10 cellular contexts compared by ENCODE assay signal in genomic region chr11:118606844-118607228, GRCh38. TPM values are rescaled to one million over a fixed set of nuclear protein-coding genes. Genes with fewer than 3 reads are reported as not detected.
DNase-seq lines count a peak whose midpoint lies in the region; ATAC-seq and TF ChIP-seq lines count a peak whose summit lies in the region.
"Had no signal": no experiment of that assay in that cellular context is flagged by ENCODE, and none has a peak within 500 bp of the region (broad histone marks: within the 10 kb centered on the region; RNA-seq: fewer than 3 reads in every experiment).

No MANE protein-coding gene starts in this region.

- peaks cover 21 to 45% of the 10 kb centered on the region in 2 donors for H3K4me1 ChIP-seq in muscle layer of duodenum (ENCODE audit: control insufficient read depth in 1 of 2, insufficient read depth in 2 of 2, low read length in 2 of 2)
- no peaks in the 10 kb centered on the region for H3K4me1 ChIP-seq in foreskin keratinocyte

- H3K9me3 Mint-ChIP-seq in activated CD4-positive, alpha-beta T cell treated with anti-CD3 and anti-CD28 coated beads, Interleukin-2, amount 10 ng/mL, durations not matched to agents 7 days and 5 days: no peaks in the 10 kb centered on the region
- H3K9me3 Mint-ChIP-seq in central memory CD8-positive, alpha-beta T cell: no peaks in the 10 kb centered on the region

- no peaks in the 10 kb centered on the region for H3K9me3 ChIP-seq in muscle layer of duodenum (ENCODE audit: control insufficient read depth in 1 of 2, low read length in 2 of 2)

- TF ChIP-seq CTCF in foreskin keratinocyte (conservative IDR thresholded peaks at IDR 0.05): no peak

- ATAC-seq in central memory CD8-positive, alpha-beta T cell (replicated peaks; ENCODE audit: extremely low read depth, poor library complexity, severe bottlenecking): no peak
- ATAC-seq in foreskin keratinocyte (no peak), HG03095 (IDR thresholded peaks at IDR 0.05; ENCODE audit: unreplicated experiment) (no peak)

- no peak overlapping the region for H3K4me3 ChIP-seq in muscle layer of duodenum (ENCODE audit: low read depth in 1 of 2, low read length in 2 of 2)

- CTCF ChIA-PET in activated CD4-positive, alpha-beta T cell treated with anti-CD3 and anti-CD28 coated beads, Interleukin-2, amount 10 ng/mL, durations not matched to agents 7 days and 5 days (lab: Charles Lee): interaction anchor here (1.1 to 1.5 kb wide), 5 partner anchors 14 to 88 kb away, joined by 3 to 5 read pairs (median 4); no protein-coding TSS in a partner anchor

- H3K4me1 Mint-ChIP-seq in activated CD4-positive, alpha-beta T cell treated with anti-CD3 and anti-CD28 coated beads, Interleukin-2, amount 10 ng/mL, durations not matched to agents 7 days and 5 days: peaks cover 24% of the 10 kb centered on the region
- peaks cover 31% of the 10 kb centered on the region for H3K4me1 Mint-ChIP-seq in central memory CD8-positive, alpha-beta T cell

- POLR2A ChIA-PET in activated CD4-positive, alpha-beta T cell treated with anti-CD3 and anti-CD28 coated beads, Interleukin-2, amount 10 ng/mL, durations not matched to agents 7 days and 5 days (lab: Charles Lee): interaction anchor here (0.6 to 0.7 kb wide), 2 partner anchors 8 to 383 kb away, joined by 4 to 7 read pairs; no protein-coding TSS in a partner anchor

- H3K27ac Mint-ChIP-seq in activated CD4-positive, alpha-beta T cell treated with anti-CD3 and anti-CD28 coated beads, Interleukin-2, amount 10 ng/mL, durations not matched to agents 7 days and 5 days: no peak overlapping the region
- peak overlapping the region; percentile 71 for H3K27ac Mint-ChIP-seq in central memory CD8-positive, alpha-beta T cell (ENCODE audit: low read depth)

- H3K27me3 Mint-ChIP-seq in activated CD4-positive, alpha-beta T cell treated with anti-CD3 and anti-CD28 coated beads, Interleukin-2, amount 10 ng/mL, durations not matched to agents 7 days and 5 days: peaks cover 32% of the 10 kb centered on the region
- H3K27me3 Mint-ChIP-seq in central memory CD8-positive, alpha-beta T cell: no peaks in the 10 kb centered on the region

- peak overlapping the region; percentile 35 for H3K4me3 Mint-ChIP-seq in activated CD4-positive, alpha-beta T cell treated with anti-CD3 and anti-CD28 coated beads, Interleukin-2, amount 10 ng/mL, durations not matched to agents 7 days and 5 days
- peak overlapping the region; percentile 72 for H3K4me3 Mint-ChIP-seq in central memory CD8-positive, alpha-beta T cell

- no peak for DNase-seq in activated CD4-positive, alpha-beta T cell treated with anti-CD3 and anti-CD28 coated beads, Interleukin-2, amount 10 ng/mL, durations not matched to agents 7 days and 5 days
- no peak for DNase-seq in activated CD4-positive, alpha-beta T cell treated with anti-CD3 and anti-CD28 coated beads for 1 hour
- no peak for DNase-seq in central memory CD8-positive, alpha-beta T cell (ENCODE audit: low spot score in 2 of 2)
- no peak for DNase-seq in foreskin keratinocyte
- no peak for DNase-seq in NOMO-1 treated with dmso at 0.1 percent for 144 hours (lab: John Stamatoyannopoulos, UW; ENCODE audit: unreplicated experiment)
- DNase-seq: GDM1, small intestine had no signal

- H3K36me3 Mint-ChIP-seq in activated CD4-positive, alpha-beta T cell treated with anti-CD3 and anti-CD28 coated beads, Interleukin-2, amount 10 ng/mL, durations not matched to agents 7 days and 5 days (ENCODE audit: low read depth): peaks cover 11% of the 10 kb centered on the region
- peaks cover 19% of the 10 kb centered on the region for H3K36me3 Mint-ChIP-seq in central memory CD8-positive, alpha-beta T cell (ENCODE audit: insufficient read depth)

- H3K27me3 ChIP-seq in muscle layer of duodenum (ENCODE audit: low read depth, low read length) (no peaks in the 10 kb centered on the region), foreskin keratinocyte (peaks cover 2% of the 10 kb centered on the region)

- peaks cover 7 to 22% of the 10 kb centered on the region in 2 donors for H3K36me3 ChIP-seq in muscle layer of duodenum (ENCODE audit: control insufficient read depth in 1 of 2, insufficient read depth in 2 of 2, low read length in 2 of 2)

- peak overlapping the region; percentile 64 for H3K27ac ChIP-seq in muscle layer of duodenum (ENCODE audit: low read length)
- peak overlapping the region; percentile 97 for H3K27ac ChIP-seq in temporal lobe (ENCODE audit: low read depth, low read length)
- H3K27ac ChIP-seq in foreskin keratinocyte: no peak overlapping the region

RNA-seq across cellular contexts. Expression of gene PHLDB1, which starts 0.6 kb away (rescaled TPM):
- under 1 TPM; 0.06 to 0.12 TPM for total RNA-seq in activated CD4-positive, alpha-beta T cell treated with anti-CD3 and anti-CD28 coated beads, Interleukin-2, amount 10 ng/mL, durations not matched to agents 7 days and 5 days
- total RNA-seq in temporal lobe: 57.0 TPM
- total RNA-seq in foreskin keratinocyte: 59.2 and 80.3 TPM in 2 replicates
- polyA plus RNA-seq in foreskin keratinocyte: 31.8 and 39.6 TPM in 2 replicates

RNA-seq across cellular contexts. Expression of gene ARCN1, which starts 34.6 kb away (rescaled TPM):
- total RNA-seq in activated CD4-positive, alpha-beta T cell treated with anti-CD3 and anti-CD28 coated beads, Interleukin-2, amount 10 ng/mL, durations not matched to agents 7 days and 5 days: 100 to 1,000 TPM; 113 to 128 TPM
- 67.9 TPM for total RNA-seq in temporal lobe
- 125 and 143 TPM in 2 replicates for total RNA-seq in foreskin keratinocyte
- polyA plus RNA-seq in foreskin keratinocyte: 100 and 102 TPM in 2 replicates

RNA-seq across cellular contexts. Expression of gene IFT46, which starts 41.1 kb away (rescaled TPM):
- total RNA-seq in activated CD4-positive, alpha-beta T cell treated with anti-CD3 and anti-CD28 coated beads, Interleukin-2, amount 10 ng/mL, durations not matched to agents 7 days and 5 days: 10 to 100 TPM; 12.3 to 13.7 TPM
- 31.7 TPM for total RNA-seq in temporal lobe
- total RNA-seq in foreskin keratinocyte: 31.7 and 33.7 TPM in 2 replicates
- 29.6 and 31.4 TPM in 2 replicates for polyA plus RNA-seq in foreskin keratinocyte

Comparison
In these comparisons a context has a peak if more than half of its experiments do, and no peak if none do; other contexts are left out.
1. RNA of gene PHLDB1, which starts 0.6 kb away (total RNA-seq): 59.2 to 80.3 TPM in foreskin keratinocyte and 57.0 TPM in temporal lobe (single experiment); 0.06 to 0.12 TPM in activated CD4-positive, alpha-beta T cell treated with anti-CD3 and anti-CD28 coated beads, Interleukin-2, amount 10 ng/mL, durations not matched to agents 7 days and 5 days; every median in the first group is over 10 times any median in the second.